9 cellular contexts compared by ENCODE assay signal in genomic region chr16:28879261-28879840, GRCh38. TPM values are rescaled to one million over a fixed set of nuclear protein-coding genes. Genes with fewer than 3 reads are reported as not detected.
DNase-seq lines count a peak whose midpoint lies in the region; ATAC-seq and TF ChIP-seq lines count a peak whose summit lies in the region.
"Had no signal": no experiment of that assay in that cellular context is flagged by ENCODE, and none has a peak within 500 bp of the region (broad histone marks: within the 10 kb centered on the region; RNA-seq: fewer than 3 reads in every experiment).

No MANE protein-coding gene starts in this region.

- in situ Hi-C loops in GM13977 (cut with MboI; ENCODE audit: low pct_unique_long_range_greater_than_20kb, low sequenced_read_pairs, unreplicated experiment): loop anchor here (10.0 kb wide), 1 partner anchor 65 kb away; no protein-coding TSS in a partner anchor

- no peak for TF ChIP-seq EP300 in Ishikawa (IDR thresholded peaks at IDR 0.05; ENCODE audit: borderline replicate concordance)

- H3K4me3 ChIP-seq in BE2C (ENCODE audit: low read depth, low read length) (peak overlapping the region; percentile 60), colonic mucosa (peak overlapping the region; percentile 78), muscle layer of colon (ENCODE audit: low read depth in 1 of 2, low read length in 2 of 2) (peak overlapping the region; percentile 42 to 83)

- ATAC-seq in GM19397 (IDR thresholded peaks at IDR 0.05; ENCODE audit: unreplicated experiment): peak; percentile 5

- TF ChIP-seq RAD21 in Ishikawa (IDR thresholded peaks at IDR 0.05; ENCODE audit: low read depth): no peak

- peaks cover 4% of the 10 kb centered on the region for H3K9me3 ChIP-seq in BE2C
- H3K9me3 ChIP-seq in colonic mucosa: no peaks in the 10 kb centered on the region
- H3K9me3 ChIP-seq in muscle layer of colon (ENCODE audit: low read length): no peaks in the 10 kb centered on the region

- no peak overlapping the region for H3K27ac ChIP-seq in colonic mucosa
- H3K27ac ChIP-seq in muscle layer of colon (ENCODE audit: low read depth, low read length): peak overlapping the region; percentile 21

- no peaks in the 10 kb centered on the region; the same call in 1 of the 2 replicates for H3K36me3 ChIP-seq in BE2C
- H3K36me3 ChIP-seq in colonic mucosa: no peaks in the 10 kb centered on the region
- H3K36me3 ChIP-seq in muscle layer of colon (ENCODE audit: insufficient read depth, low read length): peaks cover under 1% of the 10 kb centered on the region

- no peak for DNase-seq in BE2C
- peak; percentile 35 for DNase-seq in colonic mucosa
- no peak for DNase-seq in GM13977 (ENCODE audit: low spot score)
- DNase-seq in glomerular visceral epithelial cell (ENCODE audit: extremely low spot score): no peak
- no peak for DNase-seq in T-helper 9 cell

- intact Hi-C loops in colonic mucosa (cut with DNase I): no loop called here

- no peaks in the 10 kb centered on the region for H3K27me3 ChIP-seq in BE2C
- no peaks in the 10 kb centered on the region for H3K27me3 ChIP-seq in colonic mucosa
- peaks cover 0 to 16% of the 10 kb centered on the region in 2 donors for H3K27me3 ChIP-seq in muscle layer of colon (ENCODE audit: control insufficient read depth in 1 of 2, insufficient read depth in 2 of 2, low read length in 2 of 2)

- H3K4me1 ChIP-seq in BE2C (no peaks in the 10 kb centered on the region), colonic mucosa (peaks cover 8% of the 10 kb centered on the region), muscle layer of colon (ENCODE audit: insufficient read depth, low read length) (peaks cover 15% of the 10 kb centered on the region)

- peak overlapping the region; percentile 60 to 71 for H3K9ac ChIP-seq in colonic mucosa (ENCODE audit: low read depth in 2 of 2, low read length in 2 of 2)
- H3K9ac ChIP-seq in muscle layer of colon (ENCODE audit: low read length): peak overlapping the region; percentile 49

- TF ChIP-seq CTCF in BE2C (IDR thresholded peaks at IDR 0.05; ENCODE audit: low read depth, low read length) (no peak), colonic mucosa (IDR thresholded peaks at IDR 0.05) (no peak), GM13977 (IDR thresholded peaks at IDR 0.05; ENCODE audit: extremely low read depth, insufficient read depth, missing control alignments) (no peak)

TF ChIP-seq in Ishikawa, 13 proteins besides CTCF, POLR2A, EP300 and RAD21:
- TF ChIP-seq ZBTB7A (IDR thresholded peaks at IDR 0.05; ENCODE audit: low read depth) (0 out of 2 replicates have a peak, but pooled peaks have one; percentile 16), TEAD4 (IDR thresholded peaks at IDR 0.05) (no peak), NFIC (IDR thresholded peaks at IDR 0.05) (no peak)

RNA-seq across cellular contexts. Expression of gene ATP2A1, which starts 1.1 kb away (rescaled TPM):
- polyA plus RNA-seq in BE2C (2012; ENCODE audit: insufficient read depth, insufficient read length, low read depth): 2.7 TPM
- total RNA-seq in colonic mucosa: 1 to 10 TPM in 1 of 2 donors, under 1 TPM in 1; 0.40 to 2.9 TPM

RNA-seq across cellular contexts. Expression of gene SH2B1, which starts 15.7 kb away (rescaled TPM):
- 201 TPM for polyA plus RNA-seq in BE2C (2012; ENCODE audit: insufficient read depth, insufficient read length, low read depth)
- total RNA-seq in colonic mucosa: 100 to 1,000 TPM in 1 of 2 donors, 10 to 100 TPM in 1; 54.0 to 111 TPM

RNA-seq across cellular contexts. Expression of gene TUFM, which starts 33.2 kb away (rescaled TPM):
- 830 TPM for polyA plus RNA-seq in BE2C (2012; ENCODE audit: insufficient read depth, insufficient read length, low read depth)
- 100 to 1,000 TPM; 252 to 427 TPM for total RNA-seq in colonic mucosa

RNA-seq across cellular contexts. Expression of gene RABEP2, which starts 45.7 kb away (rescaled TPM):
- 47.7 TPM for polyA plus RNA-seq in BE2C (2012; ENCODE audit: insufficient read depth, insufficient read length, low read depth)
- 10 to 100 TPM; 24.5 to 47.4 TPM for total RNA-seq in colonic mucosa

RNA-seq across cellular contexts. Expression of gene CD19, which starts 52.4 kb away (rescaled TPM):
- polyA plus RNA-seq in BE2C (2012; ENCODE audit: insufficient read depth, insufficient read length, low read depth): not detected
- total RNA-seq in colonic mucosa: under 1 TPM; 0.40 to 0.74 TPM
- total RNA-seq: renal cortical epithelial cell had no signal
